In the genomic region with DNA sequence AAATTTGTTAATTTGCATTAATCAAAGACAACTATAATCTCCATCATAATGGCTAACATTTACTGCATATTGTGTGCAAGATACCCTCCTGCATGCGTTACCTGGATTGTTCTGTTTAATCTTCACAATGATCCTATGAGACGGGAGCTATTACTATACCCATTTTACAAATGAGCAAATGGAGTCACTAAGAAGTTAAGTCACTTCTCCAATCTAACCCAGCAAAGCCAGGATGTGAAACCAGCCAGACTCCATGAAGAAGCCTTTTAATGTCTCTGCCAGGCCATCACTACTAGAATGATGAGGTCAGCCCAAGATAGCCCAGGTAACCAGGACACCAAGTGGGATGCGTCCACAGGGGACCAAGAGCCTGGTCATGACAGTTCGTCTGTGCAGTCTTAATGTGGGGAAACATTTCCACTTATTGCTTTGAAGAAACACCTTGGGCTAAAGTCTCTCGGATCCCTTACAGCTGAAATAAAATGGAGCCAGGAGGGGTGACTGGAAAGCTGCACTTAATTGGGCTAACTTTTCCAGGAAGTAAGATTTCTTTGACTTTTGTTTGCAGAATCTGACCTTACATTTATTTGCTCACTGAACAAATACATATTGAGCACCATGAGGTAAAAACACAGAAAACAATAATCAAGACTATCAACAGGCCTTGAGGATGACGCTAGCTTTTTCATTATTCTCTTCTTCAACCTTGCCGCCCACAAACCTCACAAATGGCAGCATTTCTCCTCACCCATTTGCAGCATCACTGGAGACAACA, we compare ENCODE assay signal across 8 cellular contexts. TPM values are rescaled to one million over a fixed set of nuclear protein-coding genes. Genes with fewer than 3 reads are reported as not detected.
DNase-seq lines count a peak whose midpoint lies in the region; ATAC-seq and TF ChIP-seq lines count a peak whose summit lies in the region.
"Had no signal": no experiment of that assay in that cellular context is flagged by ENCODE, and none has a peak within 500 bp of the region (broad histone marks: within the 10 kb centered on the region; RNA-seq: fewer than 3 reads in every experiment).

No MANE protein-coding gene starts in this region.

- peaks cover 6% of the 10 kb centered on the region; the same call in 1 of the 2 replicates for H4K20me1 ChIP-seq in GM23338 (replicated peaks; ENCODE audit: insufficient read depth)

- peak overlapping the region; percentile 81; the same call in 1 of the 2 replicates for H3K4me2 ChIP-seq in GM23338

- no peaks in the 10 kb centered on the region for H3K27me3 Mint-ChIP-seq in CD4-positive, CD25-positive, alpha-beta regulatory T cell
- H3K27me3 Mint-ChIP-seq in GM23338 (ENCODE audit: insufficient read depth, low read depth, poor library complexity) = peaks cover 3% of the 10 kb centered on the region
- no peaks in the 10 kb centered on the region for H3K27me3 Mint-ChIP-seq in activated T-helper 17 cell treated with anti-CD3 and anti-CD28 coated beads, Interleukin-2, amount 50 U/mL, for 72 hours
- H3K27me3 Mint-ChIP-seq in nephron (ENCODE audit: low read depth) = no peaks in the 10 kb centered on the region

- H3K79me2 ChIP-seq in GM23338 (replicated peaks; ENCODE audit: insufficient read depth) = peaks cover 36% of the 10 kb centered on the region

- peak overlapping the region; percentile 92 to 97 (median 95) for H3K4me3 Mint-ChIP-seq in CD4-positive, CD25-positive, alpha-beta regulatory T cell
- H3K4me3 Mint-ChIP-seq in GM23338 = peak overlapping the region; percentile 98; the same call in 2 of the 3 replicates
- peak overlapping the region; percentile 87 for H3K4me3 Mint-ChIP-seq in activated T-helper 17 cell treated with anti-CD3 and anti-CD28 coated beads, Interleukin-2, amount 50 U/mL, for 72 hours
- peak overlapping the region; percentile 93 to 94 (median 94) for H3K4me3 Mint-ChIP-seq in nephron

- H3F3A ChIP-seq in GM23338 (replicated peaks; ENCODE audit: low read depth) = no peaks in the 10 kb centered on the region

- H3K9me3 ChIP-seq in CD4-positive, CD25-positive, alpha-beta regulatory T cell (ENCODE audit: control insufficient read depth in 2 of 2, low read length in 2 of 2) = no peaks in the 10 kb centered on the region

- TF ChIP-seq CTCF in GM23338 (conservative IDR thresholded peaks at IDR 0.05; ENCODE audit: low read depth in 2 of 2) (no peak), nephron (IDR thresholded peaks at IDR 0.05; ENCODE audit: unreplicated experiment in 3 of 3) (no peak), foreskin keratinocyte (conservative IDR thresholded peaks at IDR 0.05) (no peak)

- H3K4me1 Mint-ChIP-seq in CD4-positive, CD25-positive, alpha-beta regulatory T cell = peaks cover 0 to 45% (median 18%) of the 10 kb centered on the region in 4 donors
- H3K4me1 Mint-ChIP-seq in GM23338 (peaks cover 6% of the 10 kb centered on the region; the same call in 2 of the 3 replicates), nephron (peaks cover 16% of the 10 kb centered on the region)
- peaks cover 12% of the 10 kb centered on the region for H3K4me1 Mint-ChIP-seq in activated T-helper 17 cell treated with anti-CD3 and anti-CD28 coated beads, Interleukin-2, amount 50 U/mL, for 72 hours

- no peaks in the 10 kb centered on the region for H3K36me3 Mint-ChIP-seq in CD4-positive, CD25-positive, alpha-beta regulatory T cell
- H3K36me3 Mint-ChIP-seq in GM23338 (ENCODE audit: low read depth) (peaks cover 10% of the 10 kb centered on the region), nephron (ENCODE audit: low read depth) (no peaks in the 10 kb centered on the region)
- peaks cover 13% of the 10 kb centered on the region for H3K36me3 Mint-ChIP-seq in activated T-helper 17 cell treated with anti-CD3 and anti-CD28 coated beads, Interleukin-2, amount 50 U/mL, for 72 hours (ENCODE audit: low read depth)

- no peak overlapping the region for H3K27ac ChIP-seq in CD4-positive, CD25-positive, alpha-beta regulatory T cell (ENCODE audit: insufficient read depth, low read length, poor library complexity, severe bottlenecking)
- H3K27ac ChIP-seq in GM23338 (ENCODE audit: low read depth) (no peak overlapping the region), foreskin keratinocyte (no peak overlapping the region)

- H3K9me2 ChIP-seq in GM23338 (ENCODE audit: insufficient read depth) = no peaks in the 10 kb centered on the region

- peak overlapping the region; percentile 4 for H2AFZ ChIP-seq in GM23338

- H3K27me3 ChIP-seq in CD4-positive, CD25-positive, alpha-beta regulatory T cell (ENCODE audit: control insufficient read depth, insufficient read depth, low read length) = no peaks in the 10 kb centered on the region
- no peaks in the 10 kb centered on the region for H3K27me3 ChIP-seq in GM23338 (ENCODE audit: insufficient read depth)
- no peaks in the 10 kb centered on the region for H3K27me3 ChIP-seq in foreskin keratinocyte

- no peaks in the 10 kb centered on the region for H3K9me3 Mint-ChIP-seq in CD4-positive, CD25-positive, alpha-beta regulatory T cell
- H3K9me3 Mint-ChIP-seq in GM23338 = no peaks in the 10 kb centered on the region
- H3K9me3 Mint-ChIP-seq in activated T-helper 17 cell treated with anti-CD3 and anti-CD28 coated beads, Interleukin-2, amount 50 U/mL, for 72 hours = no peaks in the 10 kb centered on the region
- no peaks in the 10 kb centered on the region for H3K9me3 Mint-ChIP-seq in nephron

- peaks cover 19% of the 10 kb centered on the region for H3K4me1 ChIP-seq in CD4-positive, CD25-positive, alpha-beta regulatory T cell (ENCODE audit: control insufficient read depth, insufficient read depth, low read length, poor library complexity, severe bottlenecking)
- peaks cover 11% of the 10 kb centered on the region for H3K4me1 ChIP-seq in GM23338 (ENCODE audit: insufficient read depth)
- no peaks in the 10 kb centered on the region for H3K4me1 ChIP-seq in foreskin keratinocyte

- peak overlapping the region in 2 of 3 donors; percentile 88 to 90 for H3K27ac Mint-ChIP-seq in CD4-positive, CD25-positive, alpha-beta regulatory T cell
- H3K27ac Mint-ChIP-seq in GM23338 (no peak overlapping the region), nephron (peak overlapping the region in 1 of 3 experiments; percentile 17)
- peak overlapping the region; percentile 82 for H3K27ac Mint-ChIP-seq in activated T-helper 17 cell treated with anti-CD3 and anti-CD28 coated beads, Interleukin-2, amount 50 U/mL, for 72 hours

- no peaks in the 10 kb centered on the region for H3K36me3 ChIP-seq in CD4-positive, CD25-positive, alpha-beta regulatory T cell (ENCODE audit: control insufficient read depth, insufficient read depth, low read length)
- peaks cover 2% of the 10 kb centered on the region; the same call in 1 of the 2 replicates for H3K36me3 ChIP-seq in GM23338 (ENCODE audit: insufficient read depth)

- ATAC-seq in CD4-positive, CD25-positive, alpha-beta regulatory T cell (ENCODE audit: low read depth in 2 of 2) = no peak
- no peak for ATAC-seq in GM23338
- ATAC-seq in activated T-helper 17 cell treated with anti-CD3 and anti-CD28 coated beads, Interleukin-2, amount 50 U/mL, for 72 hours (replicated peaks) = no peak
- ATAC-seq in foreskin keratinocyte = no peak

- DNase-seq in CD4-positive, CD25-positive, alpha-beta regulatory T cell = no peak
- DNase-seq in GM23338 (ENCODE audit: low spot score) = no peak
- DNase-seq in HPDE6-E6E7 (ENCODE audit: extremely low spot score) = no peak
- no peak for DNase-seq in foreskin keratinocyte
- DNase-seq in NCI-H1930 (lab: John Stamatoyannopoulos, UW) = no peak
- DNase-seq: cerebellar nuclear complex had no signal

- H3K4me3 ChIP-seq in CD4-positive, CD25-positive, alpha-beta regulatory T cell (ENCODE audit: low read depth, low read length) = peak overlapping the region; percentile 92
- no peak overlapping the region for H3K4me3 ChIP-seq in GM23338

TF ChIP-seq in GM23338, 12 proteins besides CTCF, POLR2A, EP300 and RAD21 (continues in another document):
- no peak for TF ChIP-seq ZNF331 (CRISPR knock-in tag; IDR thresholded peaks at IDR 0.05; ENCODE audit: low read depth)
- TF ChIP-seq, protein P1, sequence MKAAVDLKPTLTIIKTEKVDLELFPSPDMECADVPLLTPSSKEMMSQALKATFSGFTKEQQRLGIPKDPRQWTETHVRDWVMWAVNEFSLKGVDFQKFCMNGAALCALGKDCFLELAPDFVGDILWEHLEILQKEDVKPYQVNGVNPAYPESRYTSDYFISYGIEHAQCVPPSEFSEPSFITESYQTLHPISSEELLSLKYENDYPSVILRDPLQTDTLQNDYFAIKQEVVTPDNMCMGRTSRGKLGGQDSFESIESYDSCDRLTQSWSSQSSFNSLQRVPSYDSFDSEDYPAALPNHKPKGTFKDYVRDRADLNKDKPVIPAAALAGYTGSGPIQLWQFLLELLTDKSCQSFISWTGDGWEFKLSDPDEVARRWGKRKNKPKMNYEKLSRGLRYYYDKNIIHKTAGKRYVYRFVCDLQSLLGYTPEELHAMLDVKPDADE (IDR thresholded peaks at IDR 0.05) = no peak
- no peak for TF ChIP-seq CREB1 (CRISPR knock-in tag; IDR thresholded peaks at IDR 0.05; ENCODE audit: low read depth)
- no peak for TF ChIP-seq NANOG (IDR thresholded peaks at IDR 0.05; ENCODE audit: borderline replicate concordance)
- no peak for TF ChIP-seq ZNF114 (CRISPR knock-in tag; IDR thresholded peaks at IDR 0.05)
- TF ChIP-seq JUNB (IDR thresholded peaks at IDR 0.05; ENCODE audit: unreplicated experiment) = no peak
- TF ChIP-seq POLR2AphosphoS5 (IDR thresholded peaks at IDR 0.05; ENCODE audit: low read depth) = no peak

RNA-seq across cellular contexts. Expression of a gene that starts 0.9 kb away (rescaled TPM):
- total RNA-seq in CD4-positive, CD25-positive, alpha-beta regulatory T cell = 6.9 TPM
- polyA plus RNA-seq in CD4-positive, CD25-positive, alpha-beta regulatory T cell = 1 to 10 TPM in 3 of 4 donors, under 1 TPM in 1; 0.91 to 2.2 (median 1.2) TPM
- 14.1 and 14.9 TPM in 2 replicates for total RNA-seq in GM23338 (2014; rRNA removed; shearing (Covaris generic))
- polyA plus RNA-seq in GM23338 (2016; fragmentation: Nextera tagmentation; extraction: Ambion mirVana) (6.5 and 7.3 TPM in 2 replicates), foreskin keratinocyte (11.4 and 16.7 TPM in 2 replicates)
- 10 to 100 TPM; 28.3 to 55.5 TPM for total RNA-seq in activated T-helper 17 cell treated with anti-CD3 and anti-CD28 coated beads, Interleukin-2, amount 50 U/mL, for 72 hours
- 28.8 and 37.1 TPM in 2 replicates for total RNA-seq in foreskin keratinocyte
